17 cellular contexts compared by ENCODE assay signal in the genomic region with DNA sequence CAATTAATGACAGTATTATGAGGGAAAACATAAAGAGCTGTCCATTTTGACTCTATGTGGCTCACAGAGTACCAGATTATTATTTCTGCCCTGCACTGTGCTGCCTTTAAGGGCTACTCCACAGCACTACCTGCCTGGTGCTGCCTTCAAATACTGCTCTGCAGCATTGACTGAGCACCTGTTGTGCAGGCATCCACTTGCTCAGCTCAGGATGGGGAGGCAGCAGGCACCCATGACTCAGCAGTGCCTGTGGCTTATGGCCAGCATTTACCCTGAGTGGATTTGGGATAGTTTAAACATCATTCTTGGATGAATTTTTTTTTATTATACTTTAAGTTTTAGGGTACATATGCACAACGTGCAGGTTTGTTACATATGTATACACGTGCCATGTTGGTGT. TPM values are rescaled to one million over a fixed set of nuclear protein-coding genes. Genes with fewer than 3 reads are reported as not detected.
"Had no signal": no experiment of that assay in that cellular context is flagged by ENCODE, and none has a peak within 500 bp of the region (broad histone marks: within the 10 kb centered on the region; RNA-seq: fewer than 3 reads in every experiment).

No MANE protein-coding gene starts in this region.

- H3K4me3 ChIP-seq: ascending aorta, spleen had no signal

- H3K27me3 Mint-ChIP-seq: type B pancreatic cell had no signal

- H3K9me3 ChIP-seq: ascending aorta, spleen had no signal

- H3K4me1 Mint-ChIP-seq: activated naive CD4-positive, alpha-beta T cell treated with anti-CD3 and anti-CD28 coated beads, Interleukin-2, amount 10 ng/mL, durations not matched to agents 7 days and 5 days; neural crest cell had no signal

- H3K36me3 Mint-ChIP-seq: activated naive CD4-positive, alpha-beta T cell treated with anti-CD3 and anti-CD28 coated beads, Interleukin-2, amount 10 ng/mL, durations not matched to agents 7 days and 5 days; type B pancreatic cell had no signal

- H3K27ac ChIP-seq: ascending aorta, spleen had no signal

- H3K36me3 ChIP-seq: ascending aorta, spleen had no signal

- H3K9me3 Mint-ChIP-seq: activated naive CD4-positive, alpha-beta T cell treated with anti-CD3 and anti-CD28 coated beads, Interleukin-2, amount 10 ng/mL, durations not matched to agents 7 days and 5 days; stimulated activated naive CD8-positive, alpha-beta T cell treated with anti-CD3 and anti-CD28 coated beads, Interleukin-15, Interleukin-2, amounts not matched to agents 100 ng/mL and 50 ng/mL, for 24 hours had no signal

- H3K27me3 ChIP-seq: ascending aorta had no signal

- H3K4me1 ChIP-seq: ascending aorta, spleen had no signal

- DNase-seq: activated CD4-positive, alpha-beta T cell treated with anti-CD3 and anti-CD28 coated beads, Interleukin-2, amount 50 U/mL, for 48 hours; activated naive CD4-positive, alpha-beta T cell treated with anti-CD3 and anti-CD28 coated beads, Interleukin-2, amount 10 ng/mL, durations not matched to agents 7 days and 5 days; erythroblast; hypothalamus; kidney glomerular epithelial cell; mesendoderm; spleen had no signal

- H3K4me3 Mint-ChIP-seq: activated naive CD4-positive, alpha-beta T cell treated with anti-CD3 and anti-CD28 coated beads, Interleukin-2, amount 10 ng/mL, durations not matched to agents 7 days and 5 days; neural crest cell; stimulated activated naive CD8-positive, alpha-beta T cell treated with anti-CD3 and anti-CD28 coated beads, Interleukin-15, Interleukin-2, amounts not matched to agents 100 ng/mL and 50 ng/mL, for 24 hours; type B pancreatic cell had no signal

- H3K27ac Mint-ChIP-seq: activated naive CD4-positive, alpha-beta T cell treated with anti-CD3 and anti-CD28 coated beads, Interleukin-2, amount 10 ng/mL, durations not matched to agents 7 days and 5 days; stimulated activated naive CD8-positive, alpha-beta T cell treated with anti-CD3 and anti-CD28 coated beads, Interleukin-15, Interleukin-2, amounts not matched to agents 100 ng/mL and 50 ng/mL, for 24 hours; type B pancreatic cell had no signal

RNA-seq across cellular contexts. Expression of a gene that starts 1.0 kb away (rescaled TPM):
- total RNA-seq: ascending aorta; dermis microvascular lymphatic vessel endothelial cell; liver; neural crest cell; osteocyte; sciatic nerve; spleen; T-helper 1 cell treated with Interleukin-12 subunit alpha and Interleukin-12 subunit beta and Interleukin-4 antibody, amounts not matched to agents 30 ng/mL and 1 ng/mL, for 36 hours; temporal lobe had no signal
- polyA plus RNA-seq: liver, spleen had no signal

RNA-seq across cellular contexts. Expression of a gene that starts 18.1 kb away (rescaled TPM):
- total RNA-seq: ascending aorta; dermis microvascular lymphatic vessel endothelial cell; liver; neural crest cell; osteocyte; sciatic nerve; spleen; T-helper 1 cell treated with Interleukin-12 subunit alpha and Interleukin-12 subunit beta and Interleukin-4 antibody, amounts not matched to agents 30 ng/mL and 1 ng/mL, for 36 hours; temporal lobe had no signal
- polyA plus RNA-seq: liver, spleen had no signal

RNA-seq across cellular contexts. Expression of a gene that starts 29.2 kb away (rescaled TPM):
- total RNA-seq: ascending aorta; dermis microvascular lymphatic vessel endothelial cell; liver; neural crest cell; osteocyte; sciatic nerve; spleen; T-helper 1 cell treated with Interleukin-12 subunit alpha and Interleukin-12 subunit beta and Interleukin-4 antibody, amounts not matched to agents 30 ng/mL and 1 ng/mL, for 36 hours; temporal lobe had no signal
- polyA plus RNA-seq: liver, spleen had no signal

RNA-seq across cellular contexts. Expression of a gene that starts 39.6 kb away (rescaled TPM):
- total RNA-seq: ascending aorta; dermis microvascular lymphatic vessel endothelial cell; liver; neural crest cell; osteocyte; sciatic nerve; spleen; T-helper 1 cell treated with Interleukin-12 subunit alpha and Interleukin-12 subunit beta and Interleukin-4 antibody, amounts not matched to agents 30 ng/mL and 1 ng/mL, for 36 hours; temporal lobe had no signal
- polyA plus RNA-seq: liver, spleen had no signal

RNA-seq across cellular contexts. Expression of a gene that starts 48.9 kb away (rescaled TPM):
- total RNA-seq: ascending aorta; dermis microvascular lymphatic vessel endothelial cell; liver; neural crest cell; osteocyte; sciatic nerve; spleen; T-helper 1 cell treated with Interleukin-12 subunit alpha and Interleukin-12 subunit beta and Interleukin-4 antibody, amounts not matched to agents 30 ng/mL and 1 ng/mL, for 36 hours; temporal lobe had no signal
- polyA plus RNA-seq: liver, spleen had no signal
